Comparison of ENCODE assay signal across 9 cellular contexts in genomic region chr19:15431396-15432017, GRCh38. TPM values are rescaled to one million over a fixed set of nuclear protein-coding genes. Genes with fewer than 3 reads are reported as not detected.
DNase-seq lines count a peak whose midpoint lies in the region; ATAC-seq, FAIRE-seq and TF ChIP-seq lines count a peak whose summit lies in the region.
"Had no signal": no experiment of that assay in that cellular context is flagged by ENCODE, and none has a peak within 500 bp of the region (broad histone marks: within the 10 kb centered on the region; RNA-seq: fewer than 3 reads in every experiment).

No MANE protein-coding gene starts in this region.

- no peak for TF ChIP-seq CTCF in AG10803 (conservative IDR thresholded peaks at IDR 0.05; ENCODE audit: low read length)
- TF ChIP-seq CTCF in D721Med (IDR thresholded peaks at IDR 0.05; ENCODE audit: insufficient read depth, missing control alignments), result no peak

- FAIRE-seq in D721Med (lab: Jason Lieb, UNC), result no peak

- H3K4me3 Mint-ChIP-seq in dendritic cell treated with granulocyte-macrophage colony-stimulating factor and Interleukin-4, amounts not matched to agents 40 ng/mL and 50 ng/mL, for 4 days, result peak overlapping the region; percentile 85
- peak overlapping the region; percentile 93 to 99 (median 96) for H3K4me3 Mint-ChIP-seq in naive B cell

- H3K27ac Mint-ChIP-seq in dendritic cell treated with granulocyte-macrophage colony-stimulating factor and Interleukin-4, amounts not matched to agents 40 ng/mL and 50 ng/mL, for 4 days, result peak overlapping the region; percentile 87
- H3K27ac Mint-ChIP-seq in naive B cell, result peak overlapping the region; percentile 44 to 96 (median 92)

- no peaks in the 10 kb centered on the region for H3K9me3 Mint-ChIP-seq in dendritic cell treated with granulocyte-macrophage colony-stimulating factor and Interleukin-4, amounts not matched to agents 40 ng/mL and 50 ng/mL, for 4 days
- no peaks in the 10 kb centered on the region for H3K9me3 Mint-ChIP-seq in naive B cell

- H3K27ac ChIP-seq in KOPT-K1 (ENCODE audit: low read depth, low read length, poor library complexity, severe bottlenecking), result peak overlapping the region; percentile 81

- peaks cover 32% of the 10 kb centered on the region for H3K4me1 Mint-ChIP-seq in dendritic cell treated with granulocyte-macrophage colony-stimulating factor and Interleukin-4, amounts not matched to agents 40 ng/mL and 50 ng/mL, for 4 days (ENCODE audit: low read depth)
- peaks cover 22 to 36% (median 31%) of the 10 kb centered on the region in 3 donors for H3K4me1 Mint-ChIP-seq in naive B cell

- intact Hi-C loops in dendritic cell treated with granulocyte-macrophage colony-stimulating factor and Interleukin-4, amounts not matched to agents 40 ng/mL and 50 ng/mL, for 4 days (cut with micrococcal nuclease), result loop anchor here (1.0 to 2.0 kb wide), 2 partner anchors 13 to 19 kb away; partner anchors contain the start of gene AKAP8L

- peaks cover 42% of the 10 kb centered on the region for H3K36me3 ChIP-seq in KOPT-K1 (ENCODE audit: insufficient read depth, low read length)

- DNase-seq in AG10803 (ENCODE audit: low read depth), result no peak
- no peak for DNase-seq in naive B cell
- DNase-seq in HPDE6-E6E7 (ENCODE audit: extremely low spot score), result no peak
- DNase-seq in MV-4-11 (lab: John Stamatoyannopoulos, UW), result no peak
- no peak for DNase-seq in D721Med (ENCODE audit: insufficient read length, low spot score)
- no peak for DNase-seq in NCI-H2081 treated with DMSO at 0.1 percent for 48 hours (lab: John Stamatoyannopoulos, UW)
- DNase-seq: SHP77 treated with DMSO at 0.1 percent for 48 hours had no signal

- peaks cover 59% of the 10 kb centered on the region for H3K36me3 Mint-ChIP-seq in dendritic cell treated with granulocyte-macrophage colony-stimulating factor and Interleukin-4, amounts not matched to agents 40 ng/mL and 50 ng/mL, for 4 days (ENCODE audit: low read depth)
- peaks cover 0 to 1% of the 10 kb centered on the region in 2 donors for H3K36me3 Mint-ChIP-seq in naive B cell

- no peak for ATAC-seq in naive B cell (ENCODE audit: low read depth in 2 of 2)

- H3K4me3 ChIP-seq in AG10803 (ENCODE audit: low read length), result peak overlapping the region; percentile 83

- H3K9me3 ChIP-seq in KOPT-K1 (ENCODE audit: insufficient read depth, low read length, poor library complexity, severe bottlenecking), result no peaks in the 10 kb centered on the region

- no peaks in the 10 kb centered on the region for H3K27me3 Mint-ChIP-seq in dendritic cell treated with granulocyte-macrophage colony-stimulating factor and Interleukin-4, amounts not matched to agents 40 ng/mL and 50 ng/mL, for 4 days
- no peaks in the 10 kb centered on the region for H3K27me3 Mint-ChIP-seq in naive B cell

RNA-seq across cellular contexts. Expression of gene AKAP8L, which starts 12.7 kb away (rescaled TPM):
- 100 to 1,000 TPM in 1 of 6 donors, 10 to 100 TPM in 5; 37.8 to 103 (median 53.6) TPM for polyA plus RNA-seq in naive B cell (ENCODE audit: low read depth in 6 of 6)

RNA-seq across cellular contexts. Expression of gene WIZ, which starts 18.2 kb away (rescaled TPM):
- polyA plus RNA-seq in naive B cell (ENCODE audit: low read depth in 6 of 6), result 1 to 10 TPM in 1 of 6 donors, under 1 TPM in 5; 0.15 to 1.4 (median 0.66) TPM

RNA-seq across cellular contexts. Expression of gene RASAL3, which starts 32.8 kb away (rescaled TPM):
- 10 to 100 TPM; 21.8 to 49.9 (median 32.0) TPM for polyA plus RNA-seq in naive B cell (ENCODE audit: low read depth in 6 of 6)

RNA-seq across cellular contexts. Expression of gene PGLYRP2, which starts 47.8 kb away (rescaled TPM):
- not detected for polyA plus RNA-seq in naive B cell (ENCODE audit: low read depth in 6 of 6)

RNA-seq across cellular contexts. Expression of gene AKAP8, which starts 51.9 kb away (rescaled TPM):
- polyA plus RNA-seq in naive B cell (ENCODE audit: low read depth in 6 of 6), result 10 to 100 TPM; 14.7 to 27.7 (median 17.9) TPM
